Comparison of ENCODE assay signal across 9 cellular contexts in genomic region chr7:143372070-143372469, GRCh38. TPM values are rescaled to one million over a fixed set of nuclear protein-coding genes. Genes with fewer than 3 reads are reported as not detected.
DNase-seq lines count a peak whose midpoint lies in the region; ATAC-seq and TF ChIP-seq lines count a peak whose summit lies in the region.
"Had no signal": no experiment of that assay in that cellular context is flagged by ENCODE, and none has a peak within 500 bp of the region (broad histone marks: within the 10 kb centered on the region; RNA-seq: fewer than 3 reads in every experiment).

No MANE protein-coding gene starts in this region.

- ATAC-seq in HG03571 (IDR thresholded peaks at IDR 0.05; ENCODE audit: unreplicated experiment) (no peak), GM21529 (IDR thresholded peaks at IDR 0.05; ENCODE audit: unreplicated experiment) (no peak)

- BruUV-seq in Calu3 (replicated peaks; lab: Mats Ljungman, UMichigan): no TSS peak

- no peak for TF ChIP-seq POLR2A in vagina (IDR thresholded peaks at IDR 0.05)

- no peaks in the 10 kb centered on the region for H3K9me3 Mint-ChIP-seq in Calu3 (ENCODE audit: low read depth, unreplicated experiment)

- peaks cover 57% of the 10 kb centered on the region for H3K4me1 Mint-ChIP-seq in Calu3 (ENCODE audit: low read depth, unreplicated experiment)

- no peaks in the 10 kb centered on the region for H3K9me3 ChIP-seq in vagina

- H3K27me3 ChIP-seq in layer of hippocampus (ENCODE audit: control insufficient read depth, insufficient read depth, low read length): no peaks in the 10 kb centered on the region
- H3K27me3 ChIP-seq in vagina: no peaks in the 10 kb centered on the region

- H3K4me3 ChIP-seq in vagina: no peak overlapping the region

- H3K27me3 Mint-ChIP-seq in Calu3 (ENCODE audit: unreplicated experiment): no peaks in the 10 kb centered on the region

- no peaks in the 10 kb centered on the region for H3K36me3 ChIP-seq in vagina

- intact Hi-C loops in Calu3 (cut with micrococcal nuclease; ENCODE audit: unreplicated experiment) (loop anchor here (5.0 kb wide), 1 partner anchor 50 kb away; no protein-coding TSS in a partner anchor), vagina (cut with DNase I) (no loop called here)

- DNase-seq in Calu3 (peak; percentile 40), NCI-H460 (ENCODE audit: extremely low read depth, low read depth) (peak; percentile 57), vagina (ENCODE audit: extremely low spot score in 2 of 2) (no peak), AG08396 (ENCODE audit: low spot score) (no peak)
- peak; percentile 36 for DNase-seq in activated naive CD4-positive, alpha-beta T cell treated with anti-CD3 and anti-CD28 coated beads, Interleukin-2, amount 50 U/mL, for 16 hours

- no peak overlapping the region for H3K4me3 Mint-ChIP-seq in Calu3 (ENCODE audit: low read depth, unreplicated experiment)

- H3K27ac ChIP-seq in layer of hippocampus (ENCODE audit: low read depth, low read length) (peak overlapping the region; percentile 59), vagina (no peak overlapping the region)

- H3K36me3 Mint-ChIP-seq in Calu3 (ENCODE audit: insufficient read depth, unreplicated experiment): no peaks in the 10 kb centered on the region

- CTCF ChIA-PET in Calu3 (lab: Charles Lee): interaction anchor here (0.6 kb wide), 1 partner anchor 37 kb away, joined by 3 read pairs; no protein-coding TSS in a partner anchor

- TF ChIP-seq CTCF in Calu3 (IDR thresholded peaks at IDR 0.05; ENCODE audit: unreplicated experiment) (no peak), vagina (IDR thresholded peaks at IDR 0.05) (no peak)

- H3K27ac Mint-ChIP-seq in Calu3 (ENCODE audit: unreplicated experiment): no peak overlapping the region

- no peaks in the 10 kb centered on the region for H3K4me1 ChIP-seq in vagina

RNA-seq across cellular contexts. Expression of gene ZYX, which starts 9.1 kb away (rescaled TPM):
- total RNA-seq in Calu3 (2022) (114 and 119 TPM in 2 replicates), vagina (86.2 TPM)
- 45.7 and 57.4 TPM in 2 replicates for total RNA-seq in NCI-H460 (2014; rRNA removed; shearing (Covaris generic))
- polyA plus RNA-seq in NCI-H460 (2014; cell fraction: nucleus; rRNA removed): 41.7 and 43.4 TPM in 2 replicates

RNA-seq across cellular contexts. Expression of gene FAM131B, which starts 9.6 kb away (rescaled TPM):
- 0.19 and 1.2 TPM in 2 replicates for total RNA-seq in Calu3 (2022)
- 0.06 and 0.10 TPM in 2 replicates for total RNA-seq in NCI-H460 (2014; rRNA removed; shearing (Covaris generic))
- polyA plus RNA-seq in NCI-H460 (2014; cell fraction: nucleus; rRNA removed): not detected in 2 replicates
- 1.5 TPM for total RNA-seq in vagina

RNA-seq across cellular contexts. Expression of gene EPHA1, which starts 36.6 kb away (rescaled TPM):
- total RNA-seq in Calu3 (2022) (21.6 and 23.6 TPM in 2 replicates), vagina (51.3 TPM)
- not detected in 2 replicates for total RNA-seq in NCI-H460 (2014; rRNA removed; shearing (Covaris generic))
- not detected in 2 replicates for polyA plus RNA-seq in NCI-H460 (2014; cell fraction: nucleus; rRNA removed)

RNA-seq across cellular contexts. Expression of gene CLCN1, which starts 56.2 kb away (rescaled TPM):
- total RNA-seq in Calu3 (2022) (0.34 and 0.61 TPM in 2 replicates), vagina (not detected)
- total RNA-seq in NCI-H460 (2014; rRNA removed; shearing (Covaris generic)): 0.07 TPM in 1 of 2 replicates, not detected in the other
- not detected in 2 replicates for polyA plus RNA-seq in NCI-H460 (2014; cell fraction: nucleus; rRNA removed)
- total RNA-seq: pulmonary artery endothelial cell had no signal

Comparison
In these comparisons a context has a peak if more than half of its experiments do, and no peak if none do; other contexts are left out.
1. DNase-seq: peak in Calu3 (single experiment), NCI-H460 (single experiment) and activated naive CD4-positive, alpha-beta T cell treated with anti-CD3 and anti-CD28 coated beads, Interleukin-2, amount 50 U/mL, for 16 hours (single experiment); none in vagina (0 of 2) and AG08396 (single experiment).
2. RNA of gene EPHA1, which starts 36.6 kb away (total RNA-seq): 51.3 TPM in vagina (single experiment) and 21.6 to 23.6 TPM in Calu3; not detected in NCI-H460; every median in the first group is over 10 times any median in the second.